Comparison of ENCODE assay signal across 8 cellular contexts in genomic region chr17:5418858-5419355, GRCh38. TPM values are rescaled to one million over a fixed set of nuclear protein-coding genes. Genes with fewer than 3 reads are reported as not detected.
A peak's percentile ranks its signal among the peaks of the same experiment; 100 is the strongest.
DNase-seq lines count a peak whose midpoint lies in the region; ATAC-seq and TF ChIP-seq lines count a peak whose summit lies in the region.

No MANE protein-coding gene starts in this region.

- H3K4me1 Mint-ChIP-seq in T-helper 17 cell, result peaks cover 19% of the 10 kb centered on the region

- no peaks in the 10 kb centered on the region for H3K27me3 ChIP-seq in HUES48 (ENCODE audit: control insufficient read depth, insufficient read depth, low read length)
- no peaks in the 10 kb centered on the region for H3K27me3 ChIP-seq in liver (ENCODE audit: control insufficient read depth in 4 of 4, insufficient read depth in 4 of 4, low read length in 3 of 4)

- peak; percentile 31 for ATAC-seq in GM19025 (IDR thresholded peaks at IDR 0.05; ENCODE audit: low read depth, unreplicated experiment)
- ATAC-seq in T-helper 17 cell, result peak; percentile 44

- no peaks in the 10 kb centered on the region for H3K4me1 ChIP-seq in HUES48 (ENCODE audit: control insufficient read depth, insufficient read depth, low read length)
- peaks cover 9 to 36% (median 24%) of the 10 kb centered on the region in 4 donors for H3K4me1 ChIP-seq in liver (ENCODE audit: control insufficient read depth in 4 of 4, insufficient read depth in 4 of 4, low read length in 3 of 4)

- H3K9me3 ChIP-seq in HUES48 (ENCODE audit: control insufficient read depth, insufficient read depth, low read length), result no peaks in the 10 kb centered on the region
- H3K9me3 ChIP-seq in T-helper 17 cell (ENCODE audit: control insufficient read depth, low read length, poor library complexity, severe bottlenecking), result no peaks in the 10 kb centered on the region
- no peaks in the 10 kb centered on the region for H3K9me3 ChIP-seq in liver (ENCODE audit: control insufficient read depth in 4 of 4, low read length in 3 of 4)

- no peaks in the 10 kb centered on the region for H3K27me3 Mint-ChIP-seq in T-helper 17 cell

- peak overlapping the region; percentile 96 for H3K4me3 Mint-ChIP-seq in T-helper 17 cell

- no peak for TF ChIP-seq CTCF in AG09309 (IDR thresholded peaks at IDR 0.05; ENCODE audit: control insufficient read depth, insufficient read depth, low read depth, low read length, missing control alignments)
- no peak for TF ChIP-seq CTCF in liver (IDR thresholded peaks at IDR 0.05; ENCODE audit: low read depth, low read length, missing input control)

- H3K27ac ChIP-seq in HUES48 (ENCODE audit: low read depth, low read length), result peak overlapping the region; percentile 89
- peak overlapping the region; percentile 68 for H3K27ac ChIP-seq in caudate nucleus (ENCODE audit: low read depth, low read length)
- peak overlapping the region; percentile 98 to 99 for H3K27ac ChIP-seq in liver (ENCODE audit: low read depth in 1 of 2, low read length in 2 of 2)

- DNase-seq in AG09309 (ENCODE audit: low read depth) (no peak), T-helper 17 cell (peak; percentile 13 to 41 (median 28)), caudate nucleus (lab: John Stamatoyannopoulos, UW) (peak in 17 of 61 donors; percentile 13 to 76 (median 49)), H4 (ENCODE audit: low spot score) (no peak)
- peak; percentile 43 for DNase-seq in stimulated activated CD8-positive, alpha-beta memory T cell treated with anti-CD3 and anti-CD28 coated beads, Interleukin-12 subunit alpha, Interleukin-12 subunit beta, amount 100 ng/mL, for 1 hour (ENCODE audit: low read depth)

- H3K36me3 Mint-ChIP-seq in T-helper 17 cell (ENCODE audit: low read depth), result no peaks in the 10 kb centered on the region

- under 1% methylated on average over 26 of the region's 26 CpGs for WGBS in liver

- H3K36me3 ChIP-seq in HUES48 (ENCODE audit: control insufficient read depth, insufficient read depth, low read length), result peaks cover 65% of the 10 kb centered on the region
- peaks cover 2 to 21% (median 19%) of the 10 kb centered on the region in 4 donors for H3K36me3 ChIP-seq in liver (ENCODE audit: control insufficient read depth in 4 of 4, insufficient read depth in 3 of 4, low read depth in 1 of 4, low read length in 3 of 4)

- H3K4me3 ChIP-seq in AG09309 (ENCODE audit: control insufficient read depth, low read depth, low read length) (peak overlapping the region; percentile 83), HUES48 (ENCODE audit: low read depth, low read length) (peak overlapping the region; percentile 95), liver (ENCODE audit: low read depth in 1 of 3, low read length in 3 of 3) (peak overlapping the region; percentile 89 to 96 (median 90))

- H3K9ac ChIP-seq in HUES48 (ENCODE audit: low read depth, low read length), result peak overlapping the region; percentile 94
- H3K9ac ChIP-seq in liver (ENCODE audit: low read depth in 1 of 2, low read length in 2 of 2), result peak overlapping the region; percentile 85 to 98

- TF ChIP-seq RAD21 in liver (IDR thresholded peaks at IDR 0.05), result peak in 1 of 2 donors; percentile 5

- H3K27ac Mint-ChIP-seq in T-helper 17 cell, result peak overlapping the region; percentile 97

TF ChIP-seq in liver, 16 proteins besides CTCF, POLR2A, EP300 and RAD21:
- peak; percentile 30 for TF ChIP-seq TAF1 (conservative IDR thresholded peaks at IDR 0.05)
- TF ChIP-seq EGR1 (IDR thresholded peaks at IDR 0.05; ENCODE audit: low read depth in 2 of 2), result peak; percentile 66 to 71
- TF ChIP-seq MAX (IDR thresholded peaks at IDR 0.05), result no peak

RNA-seq across cellular contexts. Expression of gene NUP88, which starts 0.6 kb away (rescaled TPM):
- total RNA-seq in T-helper 17 cell, result 100 to 1,000 TPM; 118 to 130 TPM
- total RNA-seq in liver, result 100 to 1,000 TPM in 1 of 2 donors, 10 to 100 TPM in 1; 61.4 to 124 TPM
- 10 to 100 TPM; 39.6 to 53.4 TPM for polyA plus RNA-seq in liver
- total RNA-seq in H4 (2014; rRNA removed; shearing (Covaris generic)), result 90.5 and 127 TPM in 2 replicates

RNA-seq across cellular contexts. Expression of gene RPAIN, which starts 1.1 kb away (rescaled TPM):
- total RNA-seq in T-helper 17 cell (10 to 100 TPM; 57.7 to 72.7 TPM), liver (10 to 100 TPM; 21.7 to 37.0 TPM)
- polyA plus RNA-seq in liver, result 10 to 100 TPM; 10.9 to 34.0 TPM
- total RNA-seq in H4 (2014; rRNA removed; shearing (Covaris generic)), result 34.8 and 43.2 TPM in 2 replicates

RNA-seq across cellular contexts. Expression of gene C1QBP, which starts 20.0 kb away (rescaled TPM):
- total RNA-seq in T-helper 17 cell (10 to 100 TPM; 63.8 to 71.6 TPM), liver (100 to 1,000 TPM in 1 of 2 donors, 10 to 100 TPM in 1; 94.9 to 107 TPM)
- polyA plus RNA-seq in liver, result 100 to 1,000 TPM; 118 to 123 TPM
- total RNA-seq in H4 (2014; rRNA removed; shearing (Covaris generic)), result 273 and 317 TPM in 2 replicates

RNA-seq across cellular contexts. Expression of gene DHX33, which starts 49.9 kb away (rescaled TPM):
- total RNA-seq in T-helper 17 cell, result 1 to 10 TPM; 7.5 to 9.0 TPM
- total RNA-seq in liver, result 10 to 100 TPM in 1 of 2 donors, 1 to 10 TPM in 1; 7.7 to 12.7 TPM
- polyA plus RNA-seq in liver, result 1 to 10 TPM; 2.5 to 6.4 TPM
- total RNA-seq in H4 (2014; rRNA removed; shearing (Covaris generic)), result 3.9 and 5.8 TPM in 2 replicates

Comparison
In these comparisons a context has a peak if more than half of its experiments do, and no peak if none do; other contexts are left out.
1. DNase-seq: peak in T-helper 17 cell (3 of 3) and stimulated activated CD8-positive, alpha-beta memory T cell treated with anti-CD3 and anti-CD28 coated beads, Interleukin-12 subunit alpha, Interleukin-12 subunit beta, amount 100 ng/mL, for 1 hour (single experiment); none in AG09309 (single experiment) and H4 (single experiment).
2. Peak in every context shown above with its lines, with median percentiles within 50 percentile points of each other: H3K4me3 ChIP-seq and H3K27ac ChIP-seq.